In genomic region chr12:2886768-2887450, GRCh38 we compare ENCODE assay signal across 36 cellular contexts. TPM values are rescaled to one million over a fixed set of nuclear protein-coding genes. Genes with fewer than 3 reads are reported as not detected.
"Had no signal": no experiment of that assay in that cellular context is flagged by ENCODE, and none has a peak within 500 bp of the region (broad histone marks: within the 10 kb centered on the region; RNA-seq: fewer than 3 reads in every experiment).

No MANE protein-coding gene starts in this region.

- H3K27ac ChIP-seq: adrenal gland, body of pancreas, epithelial cell of prostate, esophagus squamous epithelium, gastroesophageal sphincter, WERI-Rb-1 had no signal

- H3K9me3 ChIP-seq: adrenal gland, body of pancreas, esophagus squamous epithelium, gastroesophageal sphincter had no signal

- ATAC-seq: activated CD4-positive, CD25-positive, alpha-beta regulatory T cell treated with anti-CD3 and anti-CD28 coated beads, Interleukin-2, amount 50 U/mL, for 24 hours; activated CD8-positive, alpha-beta T cell treated with anti-CD3 and anti-CD28 coated beads for 36 hours; activated naive CD8-positive, alpha-beta T cell treated with anti-CD3 and anti-CD28 coated beads, Interleukin-2, amount 50 U/mL, for 24 hours; body of pancreas; gastroesophageal sphincter; T-helper 17 cell had no signal

- H3K4me3 ChIP-seq: adrenal gland, body of pancreas, esophagus squamous epithelium, gastroesophageal sphincter had no signal

- H3K27me3 ChIP-seq: adrenal gland, body of pancreas, esophagus squamous epithelium, gastroesophageal sphincter had no signal

- DNase-seq: activated B cell treated with CpG ODN at 0.5 μM for 24 hours; activated CD4-positive, alpha-beta T cell treated with anti-CD3 and anti-CD28 coated beads for 48 hours; activated CD4-positive, alpha-beta T cell treated with anti-CD3 and anti-CD28 coated beads, Interleukin-2, amount 50 U/mL, for 1 hour; activated CD4-positive, alpha-beta T cell treated with anti-CD3 and anti-CD28 coated beads, Interleukin-2, amount 50 U/mL, for 48 hours; activated CD8-positive, alpha-beta memory T cell treated with anti-CD3 and anti-CD28 coated beads for 24 hours; activated CD8-positive, alpha-beta T cell treated with anti-CD3 and anti-CD28 coated beads for 36 hours; activated gamma-delta T cell treated with Interleukin-2 at 50 U/mL for 16 hours; activated naive CD4-positive, alpha-beta T cell treated with Interleukin-2 at 50 U/mL for 16 hours; activated naive CD8-positive, alpha-beta T cell treated with anti-CD3 and anti-CD28 coated beads for 36 hours; activated naive CD8-positive, alpha-beta T cell treated with anti-CD3 and anti-CD28 coated beads, Interleukin-2, amount 50 U/mL, for 24 hours; activated T-cell treated with anti-CD3 and anti-CD28 coated beads, Interleukin-2, amount 50 U/mL, for 48 hours; amygdala; body of pancreas; caudate nucleus; cortex of kidney; dermis blood vessel endothelial cell; effector CD4-positive, alpha-beta T cell; esophagus squamous epithelium; foreskin melanocyte; T-helper 1 cell; T-helper 17 cell; T1000; WERI-Rb-1 had no signal

RNA-seq across cellular contexts. Expression of gene TEX52, which starts 30.1 kb away (rescaled TPM):
- total RNA-seq: activated B cell treated with CpG ODN at 0.5 μM for 24 hours; activated naive CD8-positive, alpha-beta T cell treated with anti-CD3 and anti-CD28 coated beads for 36 hours; activated T-helper 1 cell treated with anti-CD3 and anti-CD28 coated beads, Interleukin-12 subunit alpha, Interleukin-12 subunit beta, Interleukin-2, Interleukin-4 antibody, amounts not matched to agents 30 ng/mL and 10 ng/mL and 1 ng/mL, durations not matched to agents 14 hours and 24 hours and 36 hours; activated T-helper 2 cell treated with anti-CD3 and anti-CD28 coated beads, Interferon-gamma antibody, Interleukin-2, Interleukin-4, amounts not matched to agents 10 μg/mL and 5 μg/mL and 100 μg/mL, durations not matched to agents 14 hours and 24 hours and 36 hours; adrenal gland; aorta; body of pancreas; chondrocyte; dermis blood vessel endothelial cell; endothelial cell of umbilical vein; esophagus squamous epithelium; fibroblast of lung; fibroblast of villous mesenchyme; gastroesophageal sphincter; glomerular endothelial cell; T-helper 17 cell had no signal
- polyA plus RNA-seq: adrenal gland, aorta, endothelial cell of umbilical vein, esophagus, fibroblast of lung had no signal

RNA-seq across cellular contexts. Expression of gene NRIP2, which starts 52.1 kb away (rescaled TPM):
- total RNA-seq: activated B cell treated with CpG ODN at 0.5 μM for 24 hours; activated CD8-positive, alpha-beta T cell treated with anti-CD3 and anti-CD28 coated beads for 36 hours; activated naive CD8-positive, alpha-beta T cell treated with anti-CD3 and anti-CD28 coated beads for 36 hours; activated T-helper 1 cell treated with anti-CD3 and anti-CD28 coated beads, Interleukin-12 subunit alpha, Interleukin-12 subunit beta, Interleukin-2, Interleukin-4 antibody, amounts not matched to agents 30 ng/mL and 10 ng/mL and 1 ng/mL, durations not matched to agents 14 hours and 24 hours and 36 hours; activated T-helper 2 cell treated with anti-CD3 and anti-CD28 coated beads, Interferon-gamma antibody, Interleukin-2, Interleukin-4, amounts not matched to agents 10 μg/mL and 5 μg/mL and 100 μg/mL, durations not matched to agents 14 hours and 24 hours and 36 hours; dermis blood vessel endothelial cell; endothelial cell of umbilical vein; glomerular endothelial cell; T-helper 17 cell had no signal
- polyA plus RNA-seq: endothelial cell of umbilical vein had no signal
